In the genomic region with DNA sequence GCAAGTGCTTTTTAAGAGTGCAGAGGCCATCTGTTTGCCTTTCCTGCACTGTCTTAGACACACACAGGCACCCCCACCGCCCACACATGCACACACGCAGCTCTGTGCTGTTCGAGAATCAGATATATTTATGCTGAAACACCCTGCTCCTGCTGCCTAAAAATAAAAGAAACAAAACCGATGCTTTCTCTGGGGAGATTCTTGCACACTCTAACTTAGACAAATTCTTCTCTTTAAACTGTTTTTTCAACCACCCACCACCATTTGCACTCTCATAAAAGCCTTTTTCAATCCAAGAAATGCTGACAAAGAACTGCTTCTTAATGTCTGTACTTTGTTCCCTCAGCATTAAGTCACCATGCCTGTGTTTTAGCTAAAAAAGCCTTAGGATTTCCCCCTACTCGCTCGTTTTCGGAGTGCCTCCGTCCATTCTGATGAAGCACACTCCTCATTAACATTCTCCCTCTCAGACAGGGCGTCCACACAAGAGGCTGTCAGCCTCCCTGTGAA, we compare ENCODE assay signal across 9 cellular contexts.
DNase-seq lines count a peak whose midpoint lies in the region; ATAC-seq and TF ChIP-seq lines count a peak whose summit lies in the region.
"Had no signal": no experiment of that assay in that cellular context is flagged by ENCODE, and none has a peak within 500 bp of the region (broad histone marks: within the 10 kb centered on the region; RNA-seq: fewer than 3 reads in every experiment).

No MANE protein-coding gene starts in this region.

- no peak overlapping the region for H3K4me3 ChIP-seq in GM12864 (ENCODE audit: low read depth, low read length)

- H3K9me3 Mint-ChIP-seq in nephron: no peaks in the 10 kb centered on the region

- peak; percentile 73 for DNase-seq in GM12864 (ENCODE audit: low read depth)
- DNase-seq in HCEC 1CT: no peak
- no peak for DNase-seq in D341Med (ENCODE audit: low spot score)
- no peak for DNase-seq in GOT3 (lab: John Stamatoyannopoulos, UW)
- DNase-seq: Kasumi-1 had no signal

- TF ChIP-seq CTCF in GM12864 (IDR thresholded peaks at IDR 0.05; ENCODE audit: low read depth, low read length, missing control alignments): no peak
- no peak for TF ChIP-seq CTCF in nephron (IDR thresholded peaks at IDR 0.05; ENCODE audit: unreplicated experiment in 3 of 3)

- no peaks in the 10 kb centered on the region for H3K27me3 Mint-ChIP-seq in nephron (ENCODE audit: low read depth)

- H3K4me3 Mint-ChIP-seq in nephron: peak overlapping the region; percentile 4 to 11 (median 4)

- H3K4me1 Mint-ChIP-seq in nephron: peaks cover 27% of the 10 kb centered on the region

- ATAC-seq in GM21390 (IDR thresholded peaks at IDR 0.05; ENCODE audit: unreplicated experiment): peak; percentile 75
- ATAC-seq in SK-N-SH treated with all-trans-retinoic acid at 6 μM for 48 hours: peak; percentile 70
- ATAC-seq in HG03108 (IDR thresholded peaks at IDR 0.05; ENCODE audit: unreplicated experiment): no peak

- peak overlapping the region; percentile 86 to 94 (median 89) for H3K27ac Mint-ChIP-seq in nephron

- no peaks in the 10 kb centered on the region for H3K36me3 Mint-ChIP-seq in nephron (ENCODE audit: low read depth)

TF ChIP-seq in SK-N-SH treated with all-trans-retinoic acid at 6 μM for 48 hours, 23 proteins besides CTCF, POLR2A, EP300 and RAD21:
- TF ChIP-seq TCF4 (CRISPR knock-in tag; IDR thresholded peaks at IDR 0.05; ENCODE audit: borderline replicate concordance) (no peak), BACH2 (CRISPR knock-in tag; IDR thresholded peaks at IDR 0.05; ENCODE audit: borderline replicate concordance) (no peak), ZNF70 (CRISPR knock-in tag; IDR thresholded peaks at IDR 0.05) (no peak), ZFP30 (CRISPR knock-in tag; IDR thresholded peaks at IDR 0.05) (no peak), POU6F1 (CRISPR knock-in tag; IDR thresholded peaks at IDR 0.05; ENCODE audit: borderline replicate concordance, low read depth) (no peak), ARNTL (CRISPR knock-in tag; IDR thresholded peaks at IDR 0.05; ENCODE audit: borderline replicate concordance, low read depth) (no peak), GLIS3 (CRISPR knock-in tag; IDR thresholded peaks at IDR 0.05) (no peak), OSR1 (CRISPR knock-in tag; IDR thresholded peaks at IDR 0.05) (no peak), SNAI2 (CRISPR knock-in tag; IDR thresholded peaks at IDR 0.05) (no peak), TOX (CRISPR knock-in tag; IDR thresholded peaks at IDR 0.05; ENCODE audit: borderline replicate concordance) (no peak), ZNF8 (CRISPR knock-in tag; IDR thresholded peaks at IDR 0.05) (no peak), ISL1 (CRISPR knock-in tag; IDR thresholded peaks at IDR 0.05) (no peak)
- TF ChIP-seq, protein P1, sequence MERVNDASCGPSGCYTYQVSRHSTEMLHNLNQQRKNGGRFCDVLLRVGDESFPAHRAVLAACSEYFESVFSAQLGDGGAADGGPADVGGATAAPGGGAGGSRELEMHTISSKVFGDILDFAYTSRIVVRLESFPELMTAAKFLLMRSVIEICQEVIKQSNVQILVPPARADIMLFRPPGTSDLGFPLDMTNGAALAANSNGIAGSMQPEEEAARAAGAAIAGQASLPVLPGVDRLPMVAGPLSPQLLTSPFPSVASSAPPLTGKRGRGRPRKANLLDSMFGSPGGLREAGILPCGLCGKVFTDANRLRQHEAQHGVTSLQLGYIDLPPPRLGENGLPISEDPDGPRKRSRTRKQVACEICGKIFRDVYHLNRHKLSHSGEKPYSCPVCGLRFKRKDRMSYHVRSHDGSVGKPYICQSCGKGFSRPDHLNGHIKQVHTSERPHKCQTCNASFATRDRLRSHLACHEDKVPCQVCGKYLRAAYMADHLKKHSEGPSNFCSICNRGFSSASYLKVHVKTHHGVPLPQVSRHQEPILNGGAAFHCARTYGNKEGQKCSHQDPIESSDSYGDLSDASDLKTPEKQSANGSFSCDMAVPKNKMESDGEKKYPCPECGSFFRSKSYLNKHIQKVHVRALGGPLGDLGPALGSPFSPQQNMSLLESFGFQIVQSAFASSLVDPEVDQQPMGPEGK (CRISPR knock-in tag; IDR thresholded peaks at IDR 0.05; ENCODE audit: borderline replicate concordance): no peak
- TF ChIP-seq, protein P2, sequence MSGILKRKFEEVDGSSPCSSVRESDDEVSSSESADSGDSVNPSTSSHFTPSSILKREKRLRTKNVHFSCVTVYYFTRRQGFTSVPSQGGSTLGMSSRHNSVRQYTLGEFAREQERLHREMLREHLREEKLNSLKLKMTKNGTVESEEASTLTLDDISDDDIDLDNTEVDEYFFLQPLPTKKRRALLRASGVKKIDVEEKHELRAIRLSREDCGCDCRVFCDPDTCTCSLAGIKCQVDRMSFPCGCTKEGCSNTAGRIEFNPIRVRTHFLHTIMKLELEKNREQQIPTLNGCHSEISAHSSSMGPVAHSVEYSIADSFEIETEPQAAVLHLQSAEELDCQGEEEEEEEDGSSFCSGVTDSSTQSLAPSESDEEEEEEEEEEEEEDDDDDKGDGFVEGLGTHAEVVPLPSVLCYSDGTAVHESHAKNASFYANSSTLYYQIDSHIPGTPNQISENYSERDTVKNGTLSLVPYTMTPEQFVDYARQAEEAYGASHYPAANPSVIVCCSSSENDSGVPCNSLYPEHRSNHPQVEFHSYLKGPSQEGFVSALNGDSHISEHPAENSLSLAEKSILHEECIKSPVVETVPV (CRISPR knock-in tag; IDR thresholded peaks at IDR 0.05): no peak
TF ChIP-seq in SK-N-SH treated with all-trans-retinoic acid at 6 μM for 48 hours: peak in this region for 0.
